23 cellular contexts compared by ENCODE assay signal in genomic region chr1:20530901-20531300, GRCh38. TPM values are rescaled to one million over a fixed set of nuclear protein-coding genes. Genes with fewer than 3 reads are reported as not detected.
DNase-seq lines count a peak whose midpoint lies in the region; ATAC-seq lines count a peak whose summit lies in the region.
"Had no signal": no experiment of that assay in that cellular context is flagged by ENCODE, and none has a peak within 500 bp of the region (broad histone marks: within the 10 kb centered on the region; RNA-seq: fewer than 3 reads in every experiment).

No MANE protein-coding gene starts in this region.

- DNase-seq in SIG-M5 treated with dmso at 0.1 percent for 504 hours (lab: John Stamatoyannopoulos, UW; ENCODE audit: unreplicated experiment) (peak; percentile 55), SIG-M5 (lab: John Stamatoyannopoulos, UW) (no peak), NCI-H748 (lab: John Stamatoyannopoulos, UW; ENCODE audit: unreplicated experiment) (peak; percentile 59), dedifferentiated amniotic fluid mesenchymal stem cell (ENCODE audit: extremely low spot score) (peak; percentile 47), left colon (no peak), GM19238 (ENCODE audit: insufficient read length, low spot score) (no peak), NCI-H1048 (lab: John Stamatoyannopoulos, UW) (no peak)
- DNase-seq: activated naive CD4-positive, alpha-beta T cell treated with anti-CD3 and anti-CD28 coated beads, Interleukin-2, amount 10 ng/mL, durations not matched to agents 7 days and 5 days; activated T-cell treated with anti-CD3 and anti-CD28 coated beads, Interleukin-2, amount 50 U/mL, for 72 hours; CD4-positive, alpha-beta T cell; cerebellar nuclear complex; DMS79; effector memory CD4-positive, alpha-beta T cell; esophagus squamous epithelium; NCI-H1436 treated with DMSO at 0.1 percent for 48 hours; NCI-H446 treated with DMSO at 0.1 percent for 48 hours; nephron progenitor cell; testis had no signal

- peak overlapping the region; percentile 40 for H3K27ac ChIP-seq in temporal lobe (ENCODE audit: low read depth, low read length)
- H3K27ac ChIP-seq: ascending aorta, esophagus squamous epithelium, testis had no signal

- no peak for ATAC-seq in left colon
- ATAC-seq: activated T-cell treated with anti-CD3 and anti-CD28 coated beads, Interleukin-2, amount 50 U/mL, for 72 hours; HCT116; Right ventricle myocardium inferior had no signal

- intact Hi-C loops in left colon (cut with DNase I, micrococcal nuclease) = no loop called here

RNA-seq across cellular contexts. Expression of gene FAM43B, which starts 21.5 kb away (rescaled TPM):
- 0.74 TPM for total RNA-seq in temporal lobe
- under 1 TPM; 0.09 to 0.39 TPM for total RNA-seq in left colon
- total RNA-seq: activated CD8-positive, alpha-beta memory T cell treated with anti-CD3 and anti-CD28 coated beads for 36 hours; activated T-cell treated with anti-CD3 and anti-CD28 coated beads, Interleukin-2, amount 50 U/mL, for 72 hours; CD4-positive, alpha-beta T cell had no signal

RNA-seq across cellular contexts. Expression of gene MUL1, which starts 22.9 kb away (rescaled TPM):
- total RNA-seq in temporal lobe (17.9 TPM), left colon (10 to 100 TPM; 37.9 to 43.3 TPM)

RNA-seq across cellular contexts. Expression of gene CAMK2N1, which starts 44.9 kb away (rescaled TPM):
- total RNA-seq in temporal lobe (74.3 TPM), left colon (100 to 1,000 TPM; 194 to 242 TPM)

RNA-seq across cellular contexts. Expression of gene CDA, which starts 58.0 kb away (rescaled TPM):
- not detected for total RNA-seq in temporal lobe
- 100 to 1,000 TPM in 1 of 2 donors, 10 to 100 TPM in 1; 61.3 to 138 TPM for total RNA-seq in left colon
- total RNA-seq: activated CD8-positive, alpha-beta memory T cell treated with anti-CD3 and anti-CD28 coated beads for 36 hours; activated T-cell treated with anti-CD3 and anti-CD28 coated beads, Interleukin-2, amount 50 U/mL, for 72 hours had no signal

Comparison
In these comparisons a context has a peak if more than half of its experiments do, and no peak if none do; other contexts are left out.
1. DNase-seq: peak in SIG-M5 treated with dmso at 0.1 percent for 504 hours (single experiment), NCI-H748 (single experiment) and dedifferentiated amniotic fluid mesenchymal stem cell (single experiment); none in SIG-M5 (single experiment), left colon (0 of 2), GM19238 (single experiment) and NCI-H1048 (single experiment).